8 cellular contexts compared by ENCODE assay signal in genomic region chr2:197279997-197280756, GRCh38. TPM values are rescaled to one million over a fixed set of nuclear protein-coding genes. Genes with fewer than 3 reads are reported as not detected.
DNase-seq lines count a peak whose midpoint lies in the region; ATAC-seq and TF ChIP-seq lines count a peak whose summit lies in the region.

No MANE protein-coding gene starts in this region.

- H3K4me1 Mint-ChIP-seq in activated CD4-positive, alpha-beta T cell treated with anti-CD3 and anti-CD28 coated beads, Interleukin-2, amount 10 ng/mL, durations not matched to agents 24 days and 14 days, result peaks cover 67% of the 10 kb centered on the region
- peaks cover 50% of the 10 kb centered on the region for H3K4me1 Mint-ChIP-seq in brain
- peaks cover 58 to 82% of the 10 kb centered on the region in 2 donors for H3K4me1 Mint-ChIP-seq in stimulated activated naive B cell treated with anti-CD40 and anti-IgM and Interleukin-4, amounts not matched to agents 10 μg/mL and 1 μg/mL and 100 μg/mL, for 72 hours

- TF ChIP-seq CTCF in HL-60 (IDR thresholded peaks at IDR 0.05; ENCODE audit: insufficient read depth, low read length) (no peak), brain (conservative IDR thresholded peaks at IDR 0.05) (no peak)

- no peak for DNase-seq in activated CD4-positive, alpha-beta T cell treated with anti-CD3 and anti-CD28 coated beads, Interleukin-2, amount 10 ng/mL, durations not matched to agents 24 days and 14 days
- no peak for DNase-seq in activated CD4-positive, alpha-beta T cell treated with anti-CD3 and anti-CD28 coated beads for 1 hour
- no peak for DNase-seq in HL-60 (ENCODE audit: low read depth in 1 of 2, low spot score in 1 of 2)
- DNase-seq in stimulated activated naive B cell treated with anti-CD40 and anti-IgM and Interleukin-4, amounts not matched to agents 10 μg/mL and 1 μg/mL and 100 μg/mL, for 72 hours, result no peak
- DNase-seq in G401 (ENCODE audit: low spot score), result no peak
- DNase-seq in COLO668 (lab: John Stamatoyannopoulos, UW; ENCODE audit: unreplicated experiment), result no peak

- intact Hi-C loops in activated CD4-positive, alpha-beta T cell treated with anti-CD3 and anti-CD28 coated beads, Interleukin-2, amount 10 ng/mL, durations not matched to agents 24 days and 14 days (cut with micrococcal nuclease), result no loop called here

- no peak overlapping the region for H3K4me3 ChIP-seq in HL-60 (replicated peaks; ENCODE audit: insufficient read depth, low read length)

- no peaks in the 10 kb centered on the region for H3K9me3 Mint-ChIP-seq in activated CD4-positive, alpha-beta T cell treated with anti-CD3 and anti-CD28 coated beads, Interleukin-2, amount 10 ng/mL, durations not matched to agents 24 days and 14 days
- peaks cover 0 to 3% (median 0%) of the 10 kb centered on the region in 5 experiments for H3K9me3 Mint-ChIP-seq in brain
- H3K9me3 Mint-ChIP-seq in stimulated activated naive B cell treated with anti-CD40 and anti-IgM and Interleukin-4, amounts not matched to agents 10 μg/mL and 1 μg/mL and 100 μg/mL, for 72 hours, result peaks cover 2 to 7% of the 10 kb centered on the region in 2 donors

- peak overlapping the region; percentile 73 for H3K27ac Mint-ChIP-seq in activated CD4-positive, alpha-beta T cell treated with anti-CD3 and anti-CD28 coated beads, Interleukin-2, amount 10 ng/mL, durations not matched to agents 24 days and 14 days
- peak overlapping the region in 3 of 5 experiments; percentile 44 to 72 (median 69) for H3K27ac Mint-ChIP-seq in brain
- peak overlapping the region; percentile 62 for H3K27ac Mint-ChIP-seq in stimulated activated naive B cell treated with anti-CD40 and anti-IgM and Interleukin-4, amounts not matched to agents 10 μg/mL and 1 μg/mL and 100 μg/mL, for 72 hours

- peak overlapping the region; percentile 80 for H3K27ac ChIP-seq in HL-60 (replicated peaks)

- no peaks in the 10 kb centered on the region for H3K27me3 Mint-ChIP-seq in activated CD4-positive, alpha-beta T cell treated with anti-CD3 and anti-CD28 coated beads, Interleukin-2, amount 10 ng/mL, durations not matched to agents 24 days and 14 days
- H3K27me3 Mint-ChIP-seq in brain, result peaks cover 3% of the 10 kb centered on the region
- H3K27me3 Mint-ChIP-seq in stimulated activated naive B cell treated with anti-CD40 and anti-IgM and Interleukin-4, amounts not matched to agents 10 μg/mL and 1 μg/mL and 100 μg/mL, for 72 hours, result no peaks in the 10 kb centered on the region

- no peaks in the 10 kb centered on the region for H3K27me3 ChIP-seq in HL-60 (ENCODE audit: insufficient read depth, poor library complexity, severe bottlenecking)

- in situ Hi-C loops in G401 (cut with HindIII; ENCODE audit: low sequenced_read_pairs), result no loop called here

- H3K36me3 Mint-ChIP-seq in activated CD4-positive, alpha-beta T cell treated with anti-CD3 and anti-CD28 coated beads, Interleukin-2, amount 10 ng/mL, durations not matched to agents 24 days and 14 days (ENCODE audit: low read depth), result peaks cover 32% of the 10 kb centered on the region
- H3K36me3 Mint-ChIP-seq in brain, result no peaks in the 10 kb centered on the region
- H3K36me3 Mint-ChIP-seq in stimulated activated naive B cell treated with anti-CD40 and anti-IgM and Interleukin-4, amounts not matched to agents 10 μg/mL and 1 μg/mL and 100 μg/mL, for 72 hours, result peaks cover 31 to 52% of the 10 kb centered on the region in 2 donors

- peak; percentile 29 to 48 for ATAC-seq in stimulated activated naive B cell treated with anti-CD40 and anti-IgM and Interleukin-4, amounts not matched to agents 10 μg/mL and 1 μg/mL and 100 μg/mL, for 72 hours (replicated peaks)
- ATAC-seq in GM18519 (IDR thresholded peaks at IDR 0.05; ENCODE audit: low FRiP score, unreplicated experiment), result no peak

- peak overlapping the region; percentile 68 for H3K4me3 Mint-ChIP-seq in activated CD4-positive, alpha-beta T cell treated with anti-CD3 and anti-CD28 coated beads, Interleukin-2, amount 10 ng/mL, durations not matched to agents 24 days and 14 days
- H3K4me3 Mint-ChIP-seq in brain, result peak overlapping the region in 1 of 5 experiments; percentile 2
- H3K4me3 Mint-ChIP-seq in stimulated activated naive B cell treated with anti-CD40 and anti-IgM and Interleukin-4, amounts not matched to agents 10 μg/mL and 1 μg/mL and 100 μg/mL, for 72 hours, result peak overlapping the region in 1 of 2 donors; percentile 7

RNA-seq across cellular contexts. Expression of gene ANKRD44, which starts 30.4 kb away (rescaled TPM):
- 130 and 147 TPM in 2 replicates for total RNA-seq in activated CD4-positive, alpha-beta T cell treated with anti-CD3 and anti-CD28 coated beads, Interleukin-2, amount 10 ng/mL, durations not matched to agents 24 days and 14 days
- 2.5 TPM for polyA plus RNA-seq in brain (ENCODE audit: insufficient read depth, low read depth, low replicate concordance)
- total RNA-seq in G401 (2014; rRNA removed; shearing (Covaris generic)), result not detected in 2 replicates

Comparison
In these comparisons a context has a peak if more than half of its experiments do, and no peak if none do; other contexts are left out.
1. RNA of gene ANKRD44, which starts 30.4 kb away (total RNA-seq): 130 to 147 TPM in activated CD4-positive, alpha-beta T cell treated with anti-CD3 and anti-CD28 coated beads, Interleukin-2, amount 10 ng/mL, durations not matched to agents 24 days and 14 days; not detected in G401; every median in the first group is over 100 times any median in the second.
2. Peak in every context shown above with its lines, with median percentiles within 50 percentile points of each other: H3K27ac Mint-ChIP-seq.